Comparison of ENCODE assay signal across 8 cellular contexts in the genomic region with DNA sequence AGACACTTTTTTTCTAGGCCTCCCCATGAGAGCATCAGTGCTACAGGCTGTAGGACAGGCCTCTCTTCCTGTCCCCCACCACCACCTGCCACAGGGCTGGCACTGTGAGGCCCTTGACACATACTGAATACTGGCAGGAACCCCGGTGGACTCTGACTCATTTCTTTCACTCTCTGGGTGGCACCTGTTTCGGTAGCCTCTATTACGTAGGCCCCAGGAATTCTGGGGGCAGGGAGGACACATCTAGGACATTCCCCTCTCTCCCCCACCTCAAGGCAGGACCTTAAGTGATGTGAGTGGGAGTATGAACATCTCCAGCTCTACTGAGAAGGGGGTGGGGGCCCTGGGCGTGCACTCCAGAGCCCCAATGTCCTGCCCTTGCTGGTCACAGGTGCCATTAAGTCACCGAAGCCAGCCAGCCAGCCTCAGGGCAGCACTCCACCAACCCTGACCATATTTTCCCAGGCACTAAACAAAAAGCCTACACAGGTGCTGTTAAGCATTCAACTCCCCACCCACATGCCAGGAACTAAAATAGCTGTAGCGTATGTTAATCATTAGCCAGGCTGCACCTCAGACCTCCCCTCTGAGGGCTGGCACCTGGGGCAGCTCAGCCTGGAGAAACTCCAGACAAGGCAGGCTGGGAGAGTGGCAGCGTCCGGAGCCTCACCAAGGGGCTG. TPM values are rescaled to one million over a fixed set of nuclear protein-coding genes. Genes with fewer than 3 reads are reported as not detected.
DNase-seq lines count a peak whose midpoint lies in the region; ATAC-seq and TF ChIP-seq lines count a peak whose summit lies in the region.

No MANE protein-coding gene starts in this region.

- H3K9me3 ChIP-seq in T-helper 17 cell (ENCODE audit: control insufficient read depth, low read length, poor library complexity, severe bottlenecking) (no peaks in the 10 kb centered on the region), suprapubic skin (no peaks in the 10 kb centered on the region)

- H3K4me3 Mint-ChIP-seq in T-helper 17 cell: peak overlapping the region; percentile 76
- H3K4me3 Mint-ChIP-seq in MCF 10A (ENCODE audit: unreplicated experiment): no peak overlapping the region
- H3K4me3 Mint-ChIP-seq in mesothelial cell of epicardium: no peak overlapping the region

- intact Hi-C loops in MCF 10A (cut with micrococcal nuclease): no loop called here

- no peaks in the 10 kb centered on the region for H3K36me3 ChIP-seq in suprapubic skin

- H3K27ac ChIP-seq in suprapubic skin: peak overlapping the region; percentile 69

- H3K4me1 ChIP-seq in suprapubic skin: peaks cover 81% of the 10 kb centered on the region

- ATAC-seq in HG03175 (IDR thresholded peaks at IDR 0.05; ENCODE audit: unreplicated experiment) (peak; percentile 91), T-helper 17 cell (peak; percentile 93)

- DNase-seq in NCI-H146 (lab: John Stamatoyannopoulos, UW) (peak; percentile 43), NCI-H146 treated with DMSO at 0.1 percent for 48 hours (lab: John Stamatoyannopoulos, UW; ENCODE audit: unreplicated experiment) (no peak), T-helper 17 cell (peak in 2 of 3 donors; percentile 20 to 42), MCF 10A (ENCODE audit: unreplicated experiment) (peak; percentile 93), mesothelial cell of epicardium (ENCODE audit: low spot score in 2 of 2, unreplicated experiment in 2 of 2) (no peak), suprapubic skin (ENCODE audit: low spot score in 2 of 2) (peak in 1 of 2 donors; percentile 77), NCI-H774 (lab: John Stamatoyannopoulos, UW) (no peak)

- BruUV-seq in MCF 10A (replicated peaks; lab: Mats Ljungman, UMichigan): no TSS peak

- H3K27me3 ChIP-seq in suprapubic skin: no peaks in the 10 kb centered on the region

- H3K9me3 Mint-ChIP-seq in MCF 10A (ENCODE audit: unreplicated experiment) (peaks cover 9% of the 10 kb centered on the region), mesothelial cell of epicardium (peaks cover 10% of the 10 kb centered on the region)

- CTCF ChIA-PET in MCF 10A (lab: Yijun Ruan, JAX): interaction anchor here (0.7 to 1.6 kb wide), 4 partner anchors 8 to 52 kb away, joined by 3 to 6 read pairs (median 3); no protein-coding TSS in a partner anchor

- no peak for TF ChIP-seq EP300 in suprapubic skin (IDR thresholded peaks at IDR 0.05)

- H3K36me3 Mint-ChIP-seq in T-helper 17 cell (ENCODE audit: low read depth): peaks cover 7% of the 10 kb centered on the region
- peaks cover 13% of the 10 kb centered on the region for H3K36me3 Mint-ChIP-seq in MCF 10A (ENCODE audit: insufficient read depth, unreplicated experiment)
- H3K36me3 Mint-ChIP-seq in mesothelial cell of epicardium: peaks cover 15% of the 10 kb centered on the region

- POLR2A ChIA-PET in MCF 10A (lab: Yijun Ruan, JAX): interaction anchor here (1.1 to 1.9 kb wide), 4 partner anchors 8 to 38 kb away, joined by 3 to 6 read pairs (median 5); a partner anchor contains a TSS

- WGBS in suprapubic skin: 34% methylated on average over 5 of the region's 8 CpGs

- no peak overlapping the region for H3K4me3 ChIP-seq in suprapubic skin

- TF ChIP-seq CTCF in MCF 10A (IDR thresholded peaks at IDR 0.05; ENCODE audit: unreplicated experiment) (no peak), mesothelial cell of epicardium (IDR thresholded peaks at IDR 0.05; ENCODE audit: unreplicated experiment) (no peak), suprapubic skin (IDR thresholded peaks at IDR 0.05) (no peak)

- H3K27ac Mint-ChIP-seq in T-helper 17 cell (peak overlapping the region; percentile 86), MCF 10A (ENCODE audit: low read depth, unreplicated experiment) (peak overlapping the region; percentile 1), mesothelial cell of epicardium (peak overlapping the region; percentile 21)

- no peak for TF ChIP-seq POLR2A in suprapubic skin (IDR thresholded peaks at IDR 0.05)

- H3K27me3 Mint-ChIP-seq in T-helper 17 cell: no peaks in the 10 kb centered on the region
- no peaks in the 10 kb centered on the region for H3K27me3 Mint-ChIP-seq in MCF 10A (ENCODE audit: insufficient read depth, unreplicated experiment)
- H3K27me3 Mint-ChIP-seq in mesothelial cell of epicardium (ENCODE audit: low read depth): no peaks in the 10 kb centered on the region

- peaks cover 59% of the 10 kb centered on the region for H3K4me1 Mint-ChIP-seq in T-helper 17 cell
- H3K4me1 Mint-ChIP-seq in MCF 10A (ENCODE audit: insufficient read depth, unreplicated experiment): peaks cover 35% of the 10 kb centered on the region
- peaks cover 64% of the 10 kb centered on the region for H3K4me1 Mint-ChIP-seq in mesothelial cell of epicardium

RNA-seq across cellular contexts. Expression of a gene that starts 8.9 kb away (rescaled TPM):
- total RNA-seq in T-helper 17 cell (100 to 1,000 TPM; 199 to 209 TPM), MCF 10A (2022) (68.5 and 93.8 TPM in 2 replicates), mesothelial cell of epicardium (215 to 238 TPM (median 226 TPM) in 3 replicates), suprapubic skin (100 to 1,000 TPM in 1 of 4 donors, 10 to 100 TPM in 3; 85.1 to 103 (median 87.3) TPM)

Comparison
In these comparisons a context has a peak if more than half of its experiments do, and no peak if none do; other contexts are left out.
1. DNase-seq: peak in NCI-H146 (single experiment), T-helper 17 cell (2 of 3) and MCF 10A (single experiment); none in NCI-H146 treated with DMSO at 0.1 percent for 48 hours (single experiment), mesothelial cell of epicardium (0 of 2) and NCI-H774 (single experiment).
2. H3K27ac Mint-ChIP-seq: peak in every context shown above with its lines; median percentile 86 in T-helper 17 cell; 21 in mesothelial cell of epicardium; 1 in MCF 10A.